Comparison of ENCODE assay signal across 12 cellular contexts in genomic region chr1:156665539-156665938, GRCh38. TPM values are rescaled to one million over a fixed set of nuclear protein-coding genes. Genes with fewer than 3 reads are reported as not detected.
DNase-seq lines count a peak whose midpoint lies in the region; TF ChIP-seq lines count a peak whose summit lies in the region.
"Had no signal": no experiment of that assay in that cellular context is flagged by ENCODE, and none has a peak within 500 bp of the region (broad histone marks: within the 10 kb centered on the region; RNA-seq: fewer than 3 reads in every experiment).

No MANE protein-coding gene starts in this region.

- no peak overlapping the region for H3K9ac ChIP-seq in muscle layer of colon (ENCODE audit: low read length)

- H3K27ac ChIP-seq in Peyer's patch: peak overlapping the region in 3 of 4 donors; percentile 42 to 85 (median 66)
- peak overlapping the region; percentile 32 to 45 for H3K27ac ChIP-seq in esophagus (ENCODE audit: low read depth in 2 of 2, low read length in 1 of 2)
- peak overlapping the region; percentile 42 for H3K27ac ChIP-seq in muscle layer of colon (ENCODE audit: low read depth, low read length)
- H3K27ac ChIP-seq in tibial artery: peak overlapping the region; percentile 63 to 77

- no peaks in the 10 kb centered on the region for H3K36me3 ChIP-seq in Peyer's patch
- H3K36me3 ChIP-seq in esophagus (ENCODE audit: control insufficient read depth in 2 of 2, insufficient read depth in 2 of 2, low read length in 1 of 2): no peaks in the 10 kb centered on the region
- H3K36me3 ChIP-seq in muscle layer of colon (ENCODE audit: insufficient read depth, low read length): no peaks in the 10 kb centered on the region
- H3K36me3 ChIP-seq in tibial artery: no peaks in the 10 kb centered on the region

- H3K4me1 ChIP-seq in Peyer's patch (peaks cover 12 to 86% (median 20%) of the 10 kb centered on the region in 4 donors), esophagus (ENCODE audit: control insufficient read depth in 2 of 2, insufficient read depth in 2 of 2, low read length in 1 of 2) (peaks cover 8 to 13% of the 10 kb centered on the region in 2 donors), muscle layer of colon (ENCODE audit: insufficient read depth, low read length) (peaks cover 61% of the 10 kb centered on the region), tibial artery (peaks cover 0 to 86% (median 74%) of the 10 kb centered on the region in 4 donors)

- 48 to 61% methylated on average over 3 of the region's 3 CpGs for WGBS in esophagus, 2 donors

- intact Hi-C loops in tibial artery (cut with DNase I; ENCODE audit: low total_unique reads): no loop called here

- in situ Hi-C loops in G401 (cut with HindIII; ENCODE audit: low sequenced_read_pairs): no loop called here

- no peak for TF ChIP-seq CTCF in Peyer's patch (IDR thresholded peaks at IDR 0.05)
- no peak for TF ChIP-seq CTCF in tibial artery (IDR thresholded peaks at IDR 0.05)

- DNase-seq in Peyer's patch (no peak), tibial artery (no peak), G401 (ENCODE audit: low spot score) (no peak), activated gamma-delta T cell treated with Interleukin-2 at 50 U/mL for 16 hours (no peak), DMS 273 (lab: John Stamatoyannopoulos, UW; ENCODE audit: unreplicated experiment) (no peak), putamen (ENCODE audit: low spot score) (no peak)
- DNase-seq: activated naive CD8-positive, alpha-beta T cell treated with anti-CD3 and anti-CD28 coated beads, Interleukin-2, amount 10 ng/mL, durations not matched to agents 7 days and 5 days; effector memory CD8-positive, alpha-beta T cell; PC-3; stimulated activated CD4-positive, alpha-beta T cell treated with anti-CD3 and anti-CD28 coated beads, Interleukin-15, amount 100 ng/mL, for 24 hours had no signal

- H3K4me3 ChIP-seq in Peyer's patch (no peak overlapping the region), esophagus (ENCODE audit: low read depth in 1 of 2, low read length in 2 of 2) (no peak overlapping the region), muscle layer of colon (ENCODE audit: low read depth in 1 of 2, low read length in 2 of 2) (no peak overlapping the region), tibial artery (no peak overlapping the region)

- no peaks in the 10 kb centered on the region for H3K9me3 ChIP-seq in Peyer's patch
- H3K9me3 ChIP-seq in esophagus (ENCODE audit: control insufficient read depth in 2 of 2, insufficient read depth in 1 of 2, low read depth in 1 of 2, low read length in 1 of 2): no peaks in the 10 kb centered on the region
- H3K9me3 ChIP-seq in muscle layer of colon (ENCODE audit: low read length): no peaks in the 10 kb centered on the region
- no peaks in the 10 kb centered on the region for H3K9me3 ChIP-seq in tibial artery

- H3K27me3 ChIP-seq in Peyer's patch (no peaks in the 10 kb centered on the region), esophagus (ENCODE audit: control insufficient read depth in 1 of 2, insufficient read depth in 2 of 2, low read length in 2 of 2) (no peaks in the 10 kb centered on the region), muscle layer of colon (ENCODE audit: control insufficient read depth in 1 of 2, insufficient read depth in 2 of 2, low read length in 2 of 2) (no peaks in the 10 kb centered on the region), tibial artery (no peaks in the 10 kb centered on the region)

- TF ChIP-seq POLR2A in Peyer's patch (IDR thresholded peaks at IDR 0.05): no peak

RNA-seq across cellular contexts. Expression of gene NES, which starts 11.7 kb away (rescaled TPM):
- 10 to 100 TPM in 1 of 4 donors, 1 to 10 TPM in 3; 2.8 to 25.6 (median 3.1) TPM for total RNA-seq in Peyer's patch
- 1 to 10 TPM; 2.4 to 3.0 TPM for polyA plus RNA-seq in esophagus
- 170 and 183 TPM in 2 replicates for total RNA-seq in G401 (2014; rRNA removed; shearing (Covaris generic))
- total RNA-seq: activated naive CD8-positive, alpha-beta T cell treated with anti-CD3 and anti-CD28 coated beads, Interleukin-2, amount 10 ng/mL, durations not matched to agents 7 days and 5 days had no signal

RNA-seq across cellular contexts. Expression of gene BCAN, which starts 23.6 kb away (rescaled TPM):
- 1 to 10 TPM in 1 of 4 donors, under 1 TPM in 1, not detected in 2; 0.28 to 1.3 TPM for total RNA-seq in Peyer's patch
- under 1 TPM; 0.01 to 0.04 TPM for polyA plus RNA-seq in esophagus
- 23.9 and 30.9 TPM in 2 replicates for total RNA-seq in G401 (2014; rRNA removed; shearing (Covaris generic))
- total RNA-seq: activated naive CD8-positive, alpha-beta T cell treated with anti-CD3 and anti-CD28 coated beads, Interleukin-2, amount 10 ng/mL, durations not matched to agents 7 days and 5 days; PC-3 had no signal

RNA-seq across cellular contexts. Expression of gene CRABP2, which starts 39.8 kb away (rescaled TPM):
- total RNA-seq in Peyer's patch: 1 to 10 TPM in 2 of 4 donors, not detected in 2; 3.6 to 5.0 TPM
- 1,000 to 10,000 TPM; 1,310 to 1,799 TPM for polyA plus RNA-seq in esophagus
- 1,143 and 1,168 TPM in 2 replicates for total RNA-seq in G401 (2014; rRNA removed; shearing (Covaris generic))

RNA-seq across cellular contexts. Expression of gene HAPLN2, which starts 46.3 kb away (rescaled TPM):
- 1 to 10 TPM in 3 of 4 donors, not detected in 1; 1.9 to 2.2 (median 2.1) TPM for total RNA-seq in Peyer's patch
- under 1 TPM; 0.14 to 0.28 TPM for polyA plus RNA-seq in esophagus
- total RNA-seq in G401 (2014; rRNA removed; shearing (Covaris generic)): 0.25 and 0.44 TPM in 2 replicates

Comparison
In these comparisons a context has a peak if more than half of its experiments do, and no peak if none do; other contexts are left out.
1. RNA of gene BCAN, which starts 23.6 kb away (total RNA-seq): 23.9 to 30.9 TPM in G401; 0.28 to 1.3 TPM in Peyer's patch; every median in the first group is over 10 times any median in the second.
2. RNA of gene CRABP2, which starts 39.8 kb away (total RNA-seq): 1,143 to 1,168 TPM in G401; 3.6 to 5.0 TPM in Peyer's patch; every median in the first group is over 100 times any median in the second.
3. Peak in every context shown above with its lines, with median percentiles within 50 percentile points of each other: H3K27ac ChIP-seq.